In genomic region chr2:9655441-9656269, GRCh38 we compare ENCODE assay signal across 8 cellular contexts. TPM values are rescaled to one million over a fixed set of nuclear protein-coding genes. Genes with fewer than 3 reads are reported as not detected.
DNase-seq lines count a peak whose midpoint lies in the region; ATAC-seq and TF ChIP-seq lines count a peak whose summit lies in the region.

No MANE protein-coding gene starts in this region.

- no peak for TF ChIP-seq CTCF in coronary artery (IDR thresholded peaks at IDR 0.05)

- H3K9me3 ChIP-seq in CD4-positive, alpha-beta memory T cell (ENCODE audit: control insufficient read depth in 1 of 2, low read length in 2 of 2) = no peaks in the 10 kb centered on the region
- H3K9me3 ChIP-seq in naive thymus-derived CD4-positive, alpha-beta T cell (ENCODE audit: control insufficient read depth in 2 of 3, low read length in 3 of 3) = no peaks in the 10 kb centered on the region

- H3K27me3 Mint-ChIP-seq in CD4-positive, alpha-beta memory T cell = no peaks in the 10 kb centered on the region
- H3K27me3 Mint-ChIP-seq in activated CD8-positive, alpha-beta T cell treated with anti-CD3 and anti-CD28 coated beads, Interleukin-2, amount 10 ng/mL, durations not matched to agents 7 days and 5 days (ENCODE audit: low read depth) = peaks cover 19% of the 10 kb centered on the region
- peaks cover 0 to 12% (median 0%) of the 10 kb centered on the region in 5 donors for H3K27me3 Mint-ChIP-seq in naive thymus-derived CD4-positive, alpha-beta T cell

- no peaks in the 10 kb centered on the region for H3K27me3 ChIP-seq in CD4-positive, alpha-beta memory T cell (ENCODE audit: insufficient read depth, low read length)
- H3K27me3 ChIP-seq in naive thymus-derived CD4-positive, alpha-beta T cell (ENCODE audit: control insufficient read depth in 2 of 2, insufficient read depth in 2 of 2, low read length in 2 of 2) = no peaks in the 10 kb centered on the region

- intact Hi-C loops in CD4-positive, alpha-beta memory T cell (cut with micrococcal nuclease) = loop anchor here (2.0 kb wide), 1 partner anchor 25 kb away; the partner anchor contains the start of gene YWHAQ
- intact Hi-C loops in naive thymus-derived CD4-positive, alpha-beta T cell (cut with micrococcal nuclease) = loop anchor here in 1 of 2 donors (1.0 to 2.0 kb wide), 5 partner anchors 15 to 127 kb away; no protein-coding TSS in a partner anchor
- intact Hi-C loops in cardiac septum (cut with DNase I) = no loop called here

- ATAC-seq in HG02759 (IDR thresholded peaks at IDR 0.05; ENCODE audit: unreplicated experiment) = peak; percentile 26
- ATAC-seq in activated CD8-positive, alpha-beta T cell treated with anti-CD3 and anti-CD28 coated beads, Interleukin-2, amount 10 ng/mL, durations not matched to agents 7 days and 5 days = peak; percentile 75
- ATAC-seq in naive thymus-derived CD4-positive, alpha-beta T cell = peak; percentile 20
- no peak for ATAC-seq in HG03469 (IDR thresholded peaks at IDR 0.05; ENCODE audit: unreplicated experiment)
- no peak for ATAC-seq in HG03520 (IDR thresholded peaks at IDR 0.05; ENCODE audit: unreplicated experiment)

- peak overlapping the region in 7 of 8 donors; percentile 51 to 78 (median 63) for H3K4me3 Mint-ChIP-seq in CD4-positive, alpha-beta memory T cell
- no peak overlapping the region for H3K4me3 Mint-ChIP-seq in activated CD8-positive, alpha-beta T cell treated with anti-CD3 and anti-CD28 coated beads, Interleukin-2, amount 10 ng/mL, durations not matched to agents 7 days and 5 days
- peak overlapping the region in 1 of 10 donors; percentile 68 for H3K4me3 Mint-ChIP-seq in naive thymus-derived CD4-positive, alpha-beta T cell

- peak overlapping the region; percentile 81 to 90 (median 87) for H3K27ac Mint-ChIP-seq in CD4-positive, alpha-beta memory T cell
- peak overlapping the region; percentile 71 for H3K27ac Mint-ChIP-seq in activated CD8-positive, alpha-beta T cell treated with anti-CD3 and anti-CD28 coated beads, Interleukin-2, amount 10 ng/mL, durations not matched to agents 7 days and 5 days
- peak overlapping the region in 1 of 9 donors; percentile 83 for H3K27ac Mint-ChIP-seq in naive thymus-derived CD4-positive, alpha-beta T cell

- H3K9me3 Mint-ChIP-seq in CD4-positive, alpha-beta memory T cell = no peaks in the 10 kb centered on the region
- H3K9me3 Mint-ChIP-seq in activated CD8-positive, alpha-beta T cell treated with anti-CD3 and anti-CD28 coated beads, Interleukin-2, amount 10 ng/mL, durations not matched to agents 7 days and 5 days (ENCODE audit: insufficient read depth) = no peaks in the 10 kb centered on the region
- peaks cover 0 to 11% (median 0%) of the 10 kb centered on the region in 11 donors for H3K9me3 Mint-ChIP-seq in naive thymus-derived CD4-positive, alpha-beta T cell

- POLR2A ChIA-PET in CD4-positive, alpha-beta memory T cell (lab: Charles Lee; ENCODE audit: partially characterized antibody) = interaction anchor here (0.8 to 1.2 kb wide), 4 partner anchors 22 to 98 kb away, joined by 3 to 4 read pairs (median 4); partner anchors contain the start of gene YWHAQ
- POLR2A ChIA-PET in activated CD8-positive, alpha-beta T cell treated with anti-CD3 and anti-CD28 coated beads, Interleukin-2, amount 10 ng/mL, durations not matched to agents 7 days and 5 days (lab: Charles Lee) = interaction anchor here (1.0 to 4.3 kb wide), 7 partner anchors 18 to 100 kb away, joined by 3 to 35 read pairs (median 4); partner anchors contain the start of genes ADAM17 and YWHAQ
- POLR2A ChIA-PET in naive thymus-derived CD4-positive, alpha-beta T cell (lab: Charles Lee) = no interaction called here

- CTCF ChIA-PET in CD4-positive, alpha-beta memory T cell (lab: Charles Lee; ENCODE audit: partially characterized antibody) = interaction anchor here (1.1 to 1.5 kb wide), 2 partner anchors 9 to 56 kb away, joined by 3 read pairs; no protein-coding TSS in a partner anchor
- CTCF ChIA-PET in activated CD8-positive, alpha-beta T cell treated with anti-CD3 and anti-CD28 coated beads, Interleukin-2, amount 10 ng/mL, durations not matched to agents 7 days and 5 days (lab: Charles Lee) = interaction anchor here (0.8 to 1.4 kb wide), 5 partner anchors 8 to 442 kb away, joined by 3 to 4 read pairs (median 3); partner anchors contain the start of gene YWHAQ
- CTCF ChIA-PET in naive thymus-derived CD4-positive, alpha-beta T cell (lab: Charles Lee) = no interaction called here

- peaks cover 0 to 2% of the 10 kb centered on the region in 2 donors for H3K36me3 Mint-ChIP-seq in CD4-positive, alpha-beta memory T cell
- H3K36me3 Mint-ChIP-seq in activated CD8-positive, alpha-beta T cell treated with anti-CD3 and anti-CD28 coated beads, Interleukin-2, amount 10 ng/mL, durations not matched to agents 7 days and 5 days (ENCODE audit: low read depth) = no peaks in the 10 kb centered on the region
- H3K36me3 Mint-ChIP-seq in naive thymus-derived CD4-positive, alpha-beta T cell = peaks cover 0 to 13% (median 0%) of the 10 kb centered on the region in 5 donors

- DNase-seq in CD4-positive, alpha-beta memory T cell = peak in 3 of 5 donors; percentile 38 to 63 (median 44)
- peak; percentile 68 for DNase-seq in activated CD8-positive, alpha-beta T cell treated with anti-CD3 and anti-CD28 coated beads, Interleukin-2, amount 10 ng/mL, durations not matched to agents 7 days and 5 days
- peak in 1 of 9 donors; percentile 69 for DNase-seq in naive thymus-derived CD4-positive, alpha-beta T cell
- DNase-seq in coronary artery (ENCODE audit: low spot score) (no peak), cardiac septum (ENCODE audit: low spot score) (no peak)

- H3K36me3 ChIP-seq in CD4-positive, alpha-beta memory T cell (ENCODE audit: insufficient read depth, low read length) = no peaks in the 10 kb centered on the region
- no peaks in the 10 kb centered on the region for H3K36me3 ChIP-seq in naive thymus-derived CD4-positive, alpha-beta T cell (ENCODE audit: control insufficient read depth in 2 of 3, insufficient read depth in 3 of 3, low read length in 3 of 3)

- H3K4me1 Mint-ChIP-seq in CD4-positive, alpha-beta memory T cell = peaks cover 18 to 42% (median 29%) of the 10 kb centered on the region in 4 donors
- H3K4me1 Mint-ChIP-seq in activated CD8-positive, alpha-beta T cell treated with anti-CD3 and anti-CD28 coated beads, Interleukin-2, amount 10 ng/mL, durations not matched to agents 7 days and 5 days (ENCODE audit: low read depth) = peaks cover 29% of the 10 kb centered on the region
- peaks cover 0 to 36% (median 0%) of the 10 kb centered on the region in 7 donors for H3K4me1 Mint-ChIP-seq in naive thymus-derived CD4-positive, alpha-beta T cell

- H3K4me1 ChIP-seq in CD4-positive, alpha-beta memory T cell (ENCODE audit: insufficient read depth, low read length) = peaks cover 35% of the 10 kb centered on the region
- H3K4me1 ChIP-seq in naive thymus-derived CD4-positive, alpha-beta T cell (ENCODE audit: control insufficient read depth in 2 of 2, insufficient read depth in 2 of 2, low read length in 2 of 2) = peaks cover 0 to 11% of the 10 kb centered on the region in 2 donors

- H3K27ac ChIP-seq in CD4-positive, alpha-beta memory T cell (ENCODE audit: low read depth, low read length) = no peak overlapping the region
- H3K27ac ChIP-seq in naive thymus-derived CD4-positive, alpha-beta T cell (ENCODE audit: low read depth, low read length) = no peak overlapping the region
- no peak overlapping the region for H3K27ac ChIP-seq in coronary artery

- no peak overlapping the region for H3K4me3 ChIP-seq in CD4-positive, alpha-beta memory T cell (ENCODE audit: low read length in 2 of 2)
- no peak overlapping the region for H3K4me3 ChIP-seq in naive thymus-derived CD4-positive, alpha-beta T cell (ENCODE audit: low read length)
- no peak overlapping the region for H3K4me3 ChIP-seq in coronary artery

RNA-seq across cellular contexts. Expression of gene YWHAQ, which starts 24.9 kb away (rescaled TPM):
- 100 to 1,000 TPM; 124 TPM for total RNA-seq in CD4-positive, alpha-beta memory T cell
- 100 to 1,000 TPM; 315 to 504 TPM for polyA plus RNA-seq in CD4-positive, alpha-beta memory T cell
- 100 to 1,000 TPM; 292 to 315 TPM for total RNA-seq in activated CD8-positive, alpha-beta T cell treated with anti-CD3 and anti-CD28 coated beads, Interleukin-2, amount 10 ng/mL, durations not matched to agents 7 days and 5 days
- total RNA-seq in naive thymus-derived CD4-positive, alpha-beta T cell = 100 to 1,000 TPM in 2 of 5 experiments, 10 to 100 TPM in 3; 67.3 to 189 (median 83.3) TPM
- polyA plus RNA-seq in naive thymus-derived CD4-positive, alpha-beta T cell = 100 to 1,000 TPM; 118 to 185 TPM
- total RNA-seq in cardiac septum = 299 TPM

Comparison
In these comparisons a context has a peak if more than half of its experiments do, and no peak if none do; other contexts are left out.
1. DNase-seq: peak in CD4-positive, alpha-beta memory T cell (3 of 5) and activated CD8-positive, alpha-beta T cell treated with anti-CD3 and anti-CD28 coated beads, Interleukin-2, amount 10 ng/mL, durations not matched to agents 7 days and 5 days (single experiment); none in coronary artery (single experiment) and cardiac septum (single experiment).
2. ATAC-seq: peak in HG02759 (single experiment), activated CD8-positive, alpha-beta T cell treated with anti-CD3 and anti-CD28 coated beads, Interleukin-2, amount 10 ng/mL, durations not matched to agents 7 days and 5 days (single experiment) and naive thymus-derived CD4-positive, alpha-beta T cell (single experiment); none in HG03469 (single experiment) and HG03520 (single experiment).